32 cellular contexts compared by ENCODE assay signal in genomic region chr15:82315519-82316246, GRCh38. TPM values are rescaled to one million over a fixed set of nuclear protein-coding genes. Genes with fewer than 3 reads are reported as not detected.
DNase-seq lines count a peak whose midpoint lies in the region; ATAC-seq and TF ChIP-seq lines count a peak whose summit lies in the region.
"Had no signal": no experiment of that assay in that cellular context is flagged by ENCODE, and none has a peak within 500 bp of the region (broad histone marks: within the 10 kb centered on the region; RNA-seq: fewer than 3 reads in every experiment).

No MANE protein-coding gene starts in this region.

- H3K9me3 ChIP-seq in RWPE2 (ENCODE audit: severe bottlenecking): no peaks in the 10 kb centered on the region
- H3K9me3 ChIP-seq in left ventricle myocardium inferior (replicated peaks): peaks cover 1% of the 10 kb centered on the region
- H3K9me3 ChIP-seq: left lung, neutrophil, SK-N-SH, suprapubic skin, upper lobe of left lung had no signal

- no peak overlapping the region for H3K27ac Mint-ChIP-seq in WTC11
- H3K27ac Mint-ChIP-seq: activated CD8-positive, alpha-beta T cell treated with anti-CD3 and anti-CD28 coated beads, Interleukin-2, amount 10 ng/mL, durations not matched to agents 7 days and 5 days; activated naive CD4-positive, alpha-beta T cell treated with anti-CD3 and anti-CD28 coated beads, Interleukin-2, amount 50 U/mL, for 24 hours; effector memory CD8-positive, alpha-beta T cell; mesothelial cell of epicardium; progenitor cell of endocrine pancreas; stimulated activated naive B cell treated with anti-CD40 and anti-IgM and Interleukin-4, amounts not matched to agents 10 μg/mL and 1 μg/mL and 100 μg/mL, for 72 hours; T-helper 1 cell treated with Interleukin-12 subunit alpha and Interleukin-12 subunit beta and Interleukin-4 antibody, amounts not matched to agents 30 μg/mL and 1 μg/mL, for 36 hours had no signal

- H3K4me1 Mint-ChIP-seq in WTC11: no peaks in the 10 kb centered on the region
- H3K4me1 Mint-ChIP-seq: activated naive CD4-positive, alpha-beta T cell treated with anti-CD3 and anti-CD28 coated beads, Interleukin-2, amount 50 U/mL, for 24 hours; mesothelial cell of epicardium; naive B cell; stimulated activated naive B cell treated with anti-CD40 and anti-IgM and Interleukin-4, amounts not matched to agents 10 μg/mL and 1 μg/mL and 100 μg/mL, for 72 hours had no signal

- H3K27ac ChIP-seq in RWPE2 (ENCODE audit: poor library complexity, severe bottlenecking): no peak overlapping the region
- H3K27ac ChIP-seq in left ventricle myocardium inferior (replicated peaks): no peak overlapping the region
- H3K27ac ChIP-seq: 22Rv1, C4-2B, coronary artery, left lung, neutrophil, suprapubic skin, upper lobe of left lung had no signal

- H3K36me3 ChIP-seq in RWPE2 (ENCODE audit: low read depth) (no peaks in the 10 kb centered on the region), left ventricle myocardium inferior (no peaks in the 10 kb centered on the region)
- H3K36me3 ChIP-seq: left lung, neutrophil, suprapubic skin, upper lobe of left lung had no signal

- ATAC-seq in RWPE2 (ENCODE audit: low read depth) (no peak; the same call in 2 of the 3 replicates), sciatic nerve (no peak), WTC11 (no peak)
- ATAC-seq: activated CD8-positive, alpha-beta T cell treated with anti-CD3 and anti-CD28 coated beads, Interleukin-2, amount 10 ng/mL, durations not matched to agents 7 days and 5 days; effector memory CD8-positive, alpha-beta T cell; left lung; stimulated activated naive B cell treated with anti-CD40 and anti-IgM and Interleukin-4, amounts not matched to agents 10 μg/mL and 1 μg/mL and 100 μg/mL, for 72 hours had no signal

- no peaks in the 10 kb centered on the region for H3K27me3 ChIP-seq in RWPE2 (ENCODE audit: insufficient read depth, poor library complexity, severe bottlenecking)
- no peaks in the 10 kb centered on the region for H3K27me3 ChIP-seq in left ventricle myocardium inferior (ENCODE audit: low read depth)
- H3K27me3 ChIP-seq: left lung, neutrophil, suprapubic skin, upper lobe of left lung had no signal

- TF ChIP-seq CTCF in RWPE2 (IDR thresholded peaks at IDR 0.05; ENCODE audit: poor library complexity, severe bottlenecking) (no peak), left ventricle myocardium inferior (IDR thresholded peaks at IDR 0.05; ENCODE audit: borderline replicate concordance) (no peak), WTC11 (IDR thresholded peaks at IDR 0.05) (no peak)

- intact Hi-C loops in left ventricle myocardium inferior (cut with micrococcal nuclease) (no loop called here), sciatic nerve (cut with DNase I) (no loop called here)

- H3K4me3 ChIP-seq in RWPE2 (ENCODE audit: severe bottlenecking): no peak overlapping the region
- no peak overlapping the region for H3K4me3 ChIP-seq in left ventricle myocardium inferior
- H3K4me3 ChIP-seq: coronary artery, left lung, suprapubic skin, upper lobe of left lung had no signal

- POLR2A ChIA-PET in WTC11 (lab: Charles Lee): no interaction called here

- H3K4me3 Mint-ChIP-seq in WTC11: no peak overlapping the region
- H3K4me3 Mint-ChIP-seq: activated CD8-positive, alpha-beta T cell treated with anti-CD3 and anti-CD28 coated beads, Interleukin-2, amount 10 ng/mL, durations not matched to agents 7 days and 5 days; activated naive CD4-positive, alpha-beta T cell treated with anti-CD3 and anti-CD28 coated beads, Interleukin-2, amount 50 U/mL, for 24 hours; effector memory CD8-positive, alpha-beta T cell; mesothelial cell of epicardium; stimulated activated naive B cell treated with anti-CD40 and anti-IgM and Interleukin-4, amounts not matched to agents 10 μg/mL and 1 μg/mL and 100 μg/mL, for 72 hours; T-helper 1 cell treated with Interleukin-12 subunit alpha and Interleukin-12 subunit beta and Interleukin-4 antibody, amounts not matched to agents 30 μg/mL and 1 μg/mL, for 36 hours had no signal

- H3K9me3 Mint-ChIP-seq in WTC11: peaks cover 4% of the 10 kb centered on the region
- H3K9me3 Mint-ChIP-seq: activated naive CD4-positive, alpha-beta T cell treated with anti-CD3 and anti-CD28 coated beads, Interleukin-2, amount 50 U/mL, for 24 hours; effector memory CD8-positive, alpha-beta T cell; T-helper 1 cell treated with Interleukin-12 subunit alpha and Interleukin-12 subunit beta and Interleukin-4 antibody, amounts not matched to agents 30 μg/mL and 1 μg/mL, for 36 hours had no signal

- H3K4me1 ChIP-seq in RWPE2 (ENCODE audit: insufficient read depth, poor library complexity, severe bottlenecking): no peaks in the 10 kb centered on the region
- peaks cover 9% of the 10 kb centered on the region for H3K4me1 ChIP-seq in left ventricle myocardium inferior
- H3K4me1 ChIP-seq: left lung, suprapubic skin, upper lobe of left lung had no signal

- H3K36me3 Mint-ChIP-seq in WTC11: no peaks in the 10 kb centered on the region
- H3K36me3 Mint-ChIP-seq: mesothelial cell of epicardium had no signal

- CTCF ChIA-PET in WTC11 (lab: Charles Lee): no interaction called here

- H3K27me3 Mint-ChIP-seq in WTC11 (ENCODE audit: low read depth): peaks cover 1% of the 10 kb centered on the region
- H3K27me3 Mint-ChIP-seq: activated naive CD4-positive, alpha-beta T cell treated with anti-CD3 and anti-CD28 coated beads, Interleukin-2, amount 50 U/mL, for 24 hours; progenitor cell of endocrine pancreas had no signal

- DNase-seq in DMS 273 (lab: John Stamatoyannopoulos, UW; ENCODE audit: unreplicated experiment) (peak; percentile 61), DMS 273 treated with DMSO at 0.1 percent for 48 hours (lab: John Stamatoyannopoulos, UW) (no peak), RWPE2 (ENCODE audit: low spot score) (peak; percentile 72), left ventricle myocardium inferior (peak; percentile 49), sciatic nerve (ENCODE audit: low spot score) (peak; percentile 44), NCI-H345 treated with DMSO at 0.1 percent for 48 hours (lab: John Stamatoyannopoulos, UW; ENCODE audit: unreplicated experiment) (no peak), WTC11 (ENCODE audit: low spot score) (no peak)
- no peak for DNase-seq in NK-92 treated with Interleukin-12 subunit alpha and Interleukin-12 subunit beta, amount 100 ng/mL, for 24 hours (lab: John Stamatoyannopoulos, UW)
- DNase-seq: activated CD4-positive, CD25-positive, alpha-beta regulatory T cell treated with anti-CD3 and anti-CD28 coated beads, Interleukin-2, amount 50 U/mL, for 72 hours; activated CD8-positive, alpha-beta T cell treated with anti-CD3 and anti-CD28 coated beads, Interleukin-2, amount 10 ng/mL, durations not matched to agents 7 days and 5 days; COR-L47; effector memory CD8-positive, alpha-beta T cell; IMR-90; left lung; naive B cell; NCI-H1417 treated with DMSO at 0.1 percent for 48 hours; NCI-H226; NCI-H82; RPMI8226; SK-N-SH; stimulated activated naive B cell treated with anti-CD40 and anti-IgM and Interleukin-4, amounts not matched to agents 10 μg/mL and 1 μg/mL and 100 μg/mL, for 72 hours had no signal

TF ChIP-seq in WTC11, 78 proteins besides CTCF, POLR2A, EP300 and RAD21 (continues in another document):
- TF ChIP-seq ARID4B (CRISPR knock-in tag; IDR thresholded peaks at IDR 0.05; ENCODE audit: borderline replicate concordance): no peak
- no peak for TF ChIP-seq NFATC4 (CRISPR knock-in tag; IDR thresholded peaks at IDR 0.05)
- TF ChIP-seq MAX (CRISPR knock-in tag; IDR thresholded peaks at IDR 0.05): no peak
- TF ChIP-seq E2F1 (CRISPR knock-in tag; IDR thresholded peaks at IDR 0.05): no peak

RNA-seq across cellular contexts. Expression of gene GOLGA6L10, which starts 33.6 kb away (rescaled TPM):
- total RNA-seq in left ventricle myocardium inferior: 0.33 TPM
- 1.9 TPM for total RNA-seq in sciatic nerve
- 5.1 to 7.7 TPM (median 5.8 TPM) in 3 replicates for total RNA-seq in WTC11 (2021)

RNA-seq across cellular contexts. Expression of gene SAXO2, which starts 53.1 kb away (rescaled TPM):
- total RNA-seq in left ventricle myocardium inferior: 2.6 TPM
- 2.0 TPM for total RNA-seq in sciatic nerve
- 1.9 to 3.8 TPM (median 2.7 TPM) in 3 replicates for total RNA-seq in WTC11 (2021)
- total RNA-seq: glomerular endothelial cell, IMR-90 had no signal

RNA-seq across cellular contexts. Expression of gene EFL1, which starts 53.1 kb away (rescaled TPM):
- total RNA-seq in left ventricle myocardium inferior (12.9 TPM), sciatic nerve (16.0 TPM), WTC11 (2021) (25.4 to 27.5 TPM (median 25.4 TPM) in 3 replicates)

Comparison
In these comparisons a context has a peak if more than half of its experiments do, and no peak if none do; other contexts are left out.
1. DNase-seq: peak in DMS 273 (single experiment), RWPE2 (single experiment), left ventricle myocardium inferior (single experiment) and sciatic nerve (single experiment); none in DMS 273 treated with DMSO at 0.1 percent for 48 hours (single experiment), NCI-H345 treated with DMSO at 0.1 percent for 48 hours (single experiment), WTC11 (single experiment) and NK-92 treated with Interleukin-12 subunit alpha and Interleukin-12 subunit beta, amount 100 ng/mL, for 24 hours (single experiment).